In genomic region chr22:30312053-30312452, GRCh38 we compare ENCODE assay signal across 10 cellular contexts. TPM values are rescaled to one million over a fixed set of nuclear protein-coding genes. Genes with fewer than 3 reads are reported as not detected.
A peak's percentile ranks its signal among the peaks of the same experiment; 100 is the strongest.
DNase-seq lines count a peak whose midpoint lies in the region; ATAC-seq, FAIRE-seq and TF ChIP-seq lines count a peak whose summit lies in the region.
"Had no signal": no experiment of that assay in that cellular context is flagged by ENCODE, and none has a peak within 500 bp of the region (broad histone marks: within the 10 kb centered on the region; RNA-seq: fewer than 3 reads in every experiment).

No MANE protein-coding gene starts in this region.

- ATAC-seq in activated T-cell treated with anti-CD3 and anti-CD28 coated beads, Interleukin-2, amount 50 U/mL, for 72 hours (replicated peaks in 1 of 2), result peak; percentile 51 to 54
- ATAC-seq in activated naive CD4-positive, alpha-beta T cell treated with anti-CD3 and anti-CD28 coated beads, Interleukin-2, amount 50 U/mL, for 72 hours, result peak; percentile 42 to 52
- ATAC-seq in HG02870 (IDR thresholded peaks at IDR 0.05; ENCODE audit: unreplicated experiment) (no peak), HG03520 (IDR thresholded peaks at IDR 0.05; ENCODE audit: unreplicated experiment) (no peak)

- H3K9me3 ChIP-seq in kidney (ENCODE audit: control insufficient read depth in 1 of 2, low read length in 2 of 2) (no peaks in the 10 kb centered on the region), tibial artery (no peaks in the 10 kb centered on the region)

- peak overlapping the region; percentile 64 for H3K27ac Mint-ChIP-seq in activated T-cell treated with anti-CD3 and anti-CD28 coated beads, Interleukin-2, amount 50 U/mL, for 72 hours
- H3K27ac Mint-ChIP-seq in activated naive CD4-positive, alpha-beta T cell treated with anti-CD3 and anti-CD28 coated beads, Interleukin-2, amount 50 U/mL, for 72 hours, result peak overlapping the region; percentile 20 to 61

- no peak for FAIRE-seq in kidney (lab: Jason Lieb, UNC)

- peaks cover 5 to 10% of the 10 kb centered on the region in 2 donors for H3K36me3 Mint-ChIP-seq in activated T-cell treated with anti-CD3 and anti-CD28 coated beads, Interleukin-2, amount 50 U/mL, for 72 hours (ENCODE audit: insufficient read depth in 2 of 2)
- peaks cover 0 to 19% of the 10 kb centered on the region in 2 donors for H3K36me3 Mint-ChIP-seq in activated naive CD4-positive, alpha-beta T cell treated with anti-CD3 and anti-CD28 coated beads, Interleukin-2, amount 50 U/mL, for 72 hours

- no peaks in the 10 kb centered on the region for H3K27me3 Mint-ChIP-seq in activated T-cell treated with anti-CD3 and anti-CD28 coated beads, Interleukin-2, amount 50 U/mL, for 72 hours (ENCODE audit: low read depth)

- H3K27me3 ChIP-seq in tibial artery, result no peaks in the 10 kb centered on the region

- H3K9ac ChIP-seq in kidney (ENCODE audit: low read length in 2 of 2), result no peak overlapping the region

- H3K4me1 ChIP-seq in kidney (ENCODE audit: control insufficient read depth in 1 of 2, insufficient read depth in 1 of 2, low read depth in 1 of 2, low read length in 2 of 2) (peaks cover 58 to 73% of the 10 kb centered on the region in 2 donors), tibial artery (peaks cover 8 to 92% (median 67%) of the 10 kb centered on the region in 4 donors)

- no peak overlapping the region for H3K4me3 ChIP-seq in kidney (ENCODE audit: low read length in 2 of 2)
- no peak overlapping the region for H3K4me3 ChIP-seq in tibial artery

- no peaks in the 10 kb centered on the region for H3K9me3 Mint-ChIP-seq in activated T-cell treated with anti-CD3 and anti-CD28 coated beads, Interleukin-2, amount 50 U/mL, for 72 hours
- peaks cover 0 to 7% of the 10 kb centered on the region in 2 donors for H3K9me3 Mint-ChIP-seq in activated naive CD4-positive, alpha-beta T cell treated with anti-CD3 and anti-CD28 coated beads, Interleukin-2, amount 50 U/mL, for 72 hours

- DNase-seq in activated T-cell treated with anti-CD3 and anti-CD28 coated beads, Interleukin-2, amount 50 U/mL, for 72 hours, result no peak
- DNase-seq in activated T-cell treated with anti-CD3 and anti-CD28 coated beads, Interleukin-2, amount 50 U/mL, for 1 hour, result no peak
- no peak for DNase-seq in activated naive CD4-positive, alpha-beta T cell treated with anti-CD3 and anti-CD28 coated beads, Interleukin-2, amount 50 U/mL, for 72 hours (ENCODE audit: low spot score in 2 of 2)
- no peak for DNase-seq in kidney
- DNase-seq in tibial artery, result peak in 1 of 2 donors; percentile 48
- no peak for DNase-seq in stimulated activated CD8-positive, alpha-beta memory T cell treated with anti-CD3 and anti-CD28 coated beads, Interleukin-4, amount 100 ng/mL, for 48 hours
- DNase-seq: DMS153; NK-92 treated with Interleukin-12 subunit alpha and Interleukin-12 subunit beta, amount 100 ng/mL, for 24 hours had no signal

- peak overlapping the region; percentile 21 to 33 for H3K4me3 Mint-ChIP-seq in activated T-cell treated with anti-CD3 and anti-CD28 coated beads, Interleukin-2, amount 50 U/mL, for 72 hours

- peaks cover 94% of the 10 kb centered on the region for H3K4me1 Mint-ChIP-seq in activated T-cell treated with anti-CD3 and anti-CD28 coated beads, Interleukin-2, amount 50 U/mL, for 72 hours (ENCODE audit: low read depth)

- H3K27ac ChIP-seq in kidney (ENCODE audit: low read depth in 2 of 2, low read length in 2 of 2) (peak overlapping the region; percentile 81 to 85), tibial artery (peak overlapping the region; percentile 58 to 68)

- intact Hi-C loops in kidney (cut with DNase I), result no loop called here
- intact Hi-C loops in tibial artery (cut with DNase I; ENCODE audit: low total_unique reads), result no loop called here

- H3K36me3 ChIP-seq in kidney (ENCODE audit: control insufficient read depth in 1 of 2, insufficient read depth in 2 of 2, low read length in 2 of 2), result no peaks in the 10 kb centered on the region
- H3K36me3 ChIP-seq in tibial artery, result peaks cover 0 to 4% (median 0%) of the 10 kb centered on the region in 3 donors

- TF ChIP-seq CTCF in kidney (IDR thresholded peaks at IDR 0.05; ENCODE audit: borderline replicate concordance, extremely low read depth, insufficient read depth), result no peak
- no peak for TF ChIP-seq CTCF in tibial artery (IDR thresholded peaks at IDR 0.05)

RNA-seq across cellular contexts. Expression of gene TBC1D10A, which starts 14.7 kb away (rescaled TPM):
- 10 to 100 TPM; 25.6 to 30.0 TPM for total RNA-seq in activated T-cell treated with anti-CD3 and anti-CD28 coated beads, Interleukin-2, amount 50 U/mL, for 72 hours
- total RNA-seq in activated naive CD4-positive, alpha-beta T cell treated with anti-CD3 and anti-CD28 coated beads, Interleukin-2, amount 50 U/mL, for 72 hours, result 10 to 100 TPM; 27.2 to 36.9 TPM
- 34.5 TPM for total RNA-seq in kidney
- polyA plus RNA-seq in kidney (ENCODE audit: insufficient read depth, low read depth, low replicate concordance), result 31.0 TPM

RNA-seq across cellular contexts. Expression of gene CASTOR1, which starts 22.7 kb away (rescaled TPM):
- total RNA-seq in activated T-cell treated with anti-CD3 and anti-CD28 coated beads, Interleukin-2, amount 50 U/mL, for 72 hours, result 1 to 10 TPM; 6.2 to 7.4 TPM
- 1 to 10 TPM; 6.3 to 7.5 TPM for total RNA-seq in activated naive CD4-positive, alpha-beta T cell treated with anti-CD3 and anti-CD28 coated beads, Interleukin-2, amount 50 U/mL, for 72 hours
- 16.5 TPM for total RNA-seq in kidney
- 71.7 TPM for polyA plus RNA-seq in kidney (ENCODE audit: insufficient read depth, low read depth, low replicate concordance)

RNA-seq across cellular contexts. Expression of gene SF3A1, which starts 44.6 kb away (rescaled TPM):
- total RNA-seq in activated T-cell treated with anti-CD3 and anti-CD28 coated beads, Interleukin-2, amount 50 U/mL, for 72 hours, result 100 to 1,000 TPM; 298 to 325 TPM
- 100 to 1,000 TPM; 229 to 281 TPM for total RNA-seq in activated naive CD4-positive, alpha-beta T cell treated with anti-CD3 and anti-CD28 coated beads, Interleukin-2, amount 50 U/mL, for 72 hours
- 179 TPM for total RNA-seq in kidney
- polyA plus RNA-seq in kidney (ENCODE audit: insufficient read depth, low read depth, low replicate concordance), result 23.7 TPM

RNA-seq across cellular contexts. Expression of gene CCDC157, which starts 44.8 kb away (rescaled TPM):
- total RNA-seq in activated T-cell treated with anti-CD3 and anti-CD28 coated beads, Interleukin-2, amount 50 U/mL, for 72 hours, result 1 to 10 TPM; 3.2 to 3.7 TPM
- 1 to 10 TPM in 1 of 2 donors, not detected in 1; 2.9 TPM for total RNA-seq in activated naive CD4-positive, alpha-beta T cell treated with anti-CD3 and anti-CD28 coated beads, Interleukin-2, amount 50 U/mL, for 72 hours
- 5.1 TPM for total RNA-seq in kidney
- 6.0 TPM for polyA plus RNA-seq in kidney (ENCODE audit: insufficient read depth, low read depth, low replicate concordance)

RNA-seq across cellular contexts. Expression of gene OSM, which starts 45.4 kb away (rescaled TPM):
- total RNA-seq in activated T-cell treated with anti-CD3 and anti-CD28 coated beads, Interleukin-2, amount 50 U/mL, for 72 hours, result 10 to 100 TPM; 20.9 to 21.9 TPM
- 10 to 100 TPM; 16.1 to 40.4 TPM for total RNA-seq in activated naive CD4-positive, alpha-beta T cell treated with anti-CD3 and anti-CD28 coated beads, Interleukin-2, amount 50 U/mL, for 72 hours
- 1.2 TPM for total RNA-seq in kidney
- polyA plus RNA-seq in kidney (ENCODE audit: insufficient read depth, low read depth, low replicate concordance), result 0.56 TPM

Comparison
In these comparisons a context has a peak if more than half of its experiments do, and no peak if none do; other contexts are left out.
1. ATAC-seq: peak in activated T-cell treated with anti-CD3 and anti-CD28 coated beads, Interleukin-2, amount 50 U/mL, for 72 hours (2 of 2) and activated naive CD4-positive, alpha-beta T cell treated with anti-CD3 and anti-CD28 coated beads, Interleukin-2, amount 50 U/mL, for 72 hours (2 of 2); none in HG02870 (single experiment) and HG03520 (single experiment).